Comparison of ENCODE assay signal across 9 cellular contexts in genomic region chr3:187150599-187150998, GRCh38. TPM values are rescaled to one million over a fixed set of nuclear protein-coding genes. Genes with fewer than 3 reads are reported as not detected.
DNase-seq lines count a peak whose midpoint lies in the region; ATAC-seq and TF ChIP-seq lines count a peak whose summit lies in the region.
"Had no signal": no experiment of that assay in that cellular context is flagged by ENCODE, and none has a peak within 500 bp of the region (broad histone marks: within the 10 kb centered on the region; RNA-seq: fewer than 3 reads in every experiment).

No MANE protein-coding gene starts in this region.

- H3K4me3 Mint-ChIP-seq in activated CD8-positive, alpha-beta T cell treated with anti-CD3 and anti-CD28 coated beads, Interleukin-2, amount 10 ng/mL, durations not matched to agents 7 days and 5 days = no peak overlapping the region
- H3K4me3 Mint-ChIP-seq in immature natural killer cell = no peak overlapping the region
- H3K4me3 Mint-ChIP-seq in stimulated activated naive CD8-positive, alpha-beta T cell treated with anti-CD3 and anti-CD28 coated beads, Interleukin-15, amount 100 ng/mL, for 72 hours = no peak overlapping the region

- H3K9me3 ChIP-seq in BE2C = no peaks in the 10 kb centered on the region

- H3K36me3 ChIP-seq in BE2C = no peaks in the 10 kb centered on the region

- peaks cover 3% of the 10 kb centered on the region for H3K4me1 Mint-ChIP-seq in activated CD8-positive, alpha-beta T cell treated with anti-CD3 and anti-CD28 coated beads, Interleukin-2, amount 10 ng/mL, durations not matched to agents 7 days and 5 days (ENCODE audit: low read depth)
- H3K4me1 Mint-ChIP-seq in immature natural killer cell = peaks cover 2 to 4% of the 10 kb centered on the region in 2 donors
- H3K4me1 Mint-ChIP-seq in stimulated activated naive CD8-positive, alpha-beta T cell treated with anti-CD3 and anti-CD28 coated beads, Interleukin-15, amount 100 ng/mL, for 72 hours = peaks cover 14% of the 10 kb centered on the region

- H3K4me3 ChIP-seq in BE2C (ENCODE audit: low read depth, low read length) = no peak overlapping the region
- no peak overlapping the region for H3K4me3 ChIP-seq in foreskin fibroblast (ENCODE audit: low read depth in 1 of 2, low read length in 2 of 2)
- H3K4me3 ChIP-seq: skin epidermis had no signal

- H3K27me3 ChIP-seq in BE2C = no peaks in the 10 kb centered on the region

- H3K9me3 Mint-ChIP-seq in activated CD8-positive, alpha-beta T cell treated with anti-CD3 and anti-CD28 coated beads, Interleukin-2, amount 10 ng/mL, durations not matched to agents 7 days and 5 days (ENCODE audit: insufficient read depth) = peaks cover 7% of the 10 kb centered on the region
- peaks cover 0 to 6% (median 2%) of the 10 kb centered on the region in 6 donors for H3K9me3 Mint-ChIP-seq in immature natural killer cell
- peaks cover 13% of the 10 kb centered on the region in 2 donors for H3K9me3 Mint-ChIP-seq in stimulated activated naive CD8-positive, alpha-beta T cell treated with anti-CD3 and anti-CD28 coated beads, Interleukin-15, amount 100 ng/mL, for 72 hours

- peaks cover 37% of the 10 kb centered on the region for H3K27me3 Mint-ChIP-seq in activated CD8-positive, alpha-beta T cell treated with anti-CD3 and anti-CD28 coated beads, Interleukin-2, amount 10 ng/mL, durations not matched to agents 7 days and 5 days (ENCODE audit: low read depth)
- H3K27me3 Mint-ChIP-seq in immature natural killer cell (ENCODE audit: low read depth in 3 of 3) = peaks cover 3 to 16% (median 3%) of the 10 kb centered on the region in 3 donors
- peaks cover 13% of the 10 kb centered on the region for H3K27me3 Mint-ChIP-seq in stimulated activated naive CD8-positive, alpha-beta T cell treated with anti-CD3 and anti-CD28 coated beads, Interleukin-15, amount 100 ng/mL, for 72 hours

- H3K27ac Mint-ChIP-seq in activated CD8-positive, alpha-beta T cell treated with anti-CD3 and anti-CD28 coated beads, Interleukin-2, amount 10 ng/mL, durations not matched to agents 7 days and 5 days = no peak overlapping the region
- peak overlapping the region in 1 of 6 donors; percentile 32 for H3K27ac Mint-ChIP-seq in immature natural killer cell
- peak overlapping the region; percentile 29 to 74 for H3K27ac Mint-ChIP-seq in stimulated activated naive CD8-positive, alpha-beta T cell treated with anti-CD3 and anti-CD28 coated beads, Interleukin-15, amount 100 ng/mL, for 72 hours

- ATAC-seq in activated CD8-positive, alpha-beta T cell treated with anti-CD3 and anti-CD28 coated beads, Interleukin-2, amount 10 ng/mL, durations not matched to agents 7 days and 5 days = peak; percentile 64
- ATAC-seq in stimulated activated naive CD8-positive, alpha-beta T cell treated with anti-CD3 and anti-CD28 coated beads, Interleukin-15, amount 100 ng/mL, for 72 hours = peak; percentile 82
- no peak for ATAC-seq in GM19463 (IDR thresholded peaks at IDR 0.05; ENCODE audit: unreplicated experiment)

- CTCF ChIA-PET in activated CD8-positive, alpha-beta T cell treated with anti-CD3 and anti-CD28 coated beads, Interleukin-2, amount 10 ng/mL, durations not matched to agents 7 days and 5 days (lab: Charles Lee) = interaction anchor here (0.7 to 6.3 kb wide), 21 partner anchors 10 to 312 kb away, joined by 3 to 96 read pairs (median 4); partner anchors contain the start of gene RPL39L

- POLR2A ChIA-PET in activated CD8-positive, alpha-beta T cell treated with anti-CD3 and anti-CD28 coated beads, Interleukin-2, amount 10 ng/mL, durations not matched to agents 7 days and 5 days (lab: Charles Lee) = interaction anchor here (1.1 to 1.5 kb wide), 2 partner anchors 11 to 38 kb away, joined by 3 to 8 read pairs; partner anchors contain the start of gene RPL39L

- peaks cover 6% of the 10 kb centered on the region for H3K36me3 Mint-ChIP-seq in activated CD8-positive, alpha-beta T cell treated with anti-CD3 and anti-CD28 coated beads, Interleukin-2, amount 10 ng/mL, durations not matched to agents 7 days and 5 days (ENCODE audit: low read depth)
- H3K36me3 Mint-ChIP-seq in immature natural killer cell = peaks cover 2 to 6% (median 3%) of the 10 kb centered on the region in 3 donors

- DNase-seq in BE2C = peak; percentile 67
- DNase-seq in activated CD8-positive, alpha-beta T cell treated with anti-CD3 and anti-CD28 coated beads, Interleukin-2, amount 10 ng/mL, durations not matched to agents 7 days and 5 days = peak; percentile 71
- DNase-seq in immature natural killer cell = peak; percentile 60 to 62 (median 60)
- DNase-seq in stimulated activated naive CD8-positive, alpha-beta T cell treated with anti-CD3 and anti-CD28 coated beads, Interleukin-15, amount 100 ng/mL, for 72 hours = peak; percentile 50 to 68
- no peak for DNase-seq in islet precursor cell
- no peak for DNase-seq in foreskin fibroblast

- TF ChIP-seq CTCF in BE2C (IDR thresholded peaks at IDR 0.05; ENCODE audit: low read depth, low read length) (peak; percentile 44), LNCAP (IDR thresholded peaks at IDR 0.05) (peak; percentile 29; the same call in 1 of the 2 replicates), foreskin fibroblast (IDR thresholded peaks at IDR 0.05; ENCODE audit: low read depth, low read length) (no peak)

- no peaks in the 10 kb centered on the region for H3K4me1 ChIP-seq in BE2C

RNA-seq across cellular contexts. Expression of gene RPL39L, which starts 11.3 kb away (rescaled TPM):
- 21.9 TPM for polyA plus RNA-seq in BE2C (2012; ENCODE audit: insufficient read depth, insufficient read length, low read depth)
- total RNA-seq in activated CD8-positive, alpha-beta T cell treated with anti-CD3 and anti-CD28 coated beads, Interleukin-2, amount 10 ng/mL, durations not matched to agents 7 days and 5 days = 10 to 100 TPM; 21.1 to 23.5 TPM
- 10 to 100 TPM; 15.3 to 33.5 (median 31.8) TPM for polyA plus RNA-seq in immature natural killer cell

RNA-seq across cellular contexts. Expression of gene RTP1, which starts 46.7 kb away (rescaled TPM):
- polyA plus RNA-seq in BE2C (2012; ENCODE audit: insufficient read depth, insufficient read length, low read depth) = not detected
- total RNA-seq in activated CD8-positive, alpha-beta T cell treated with anti-CD3 and anti-CD28 coated beads, Interleukin-2, amount 10 ng/mL, durations not matched to agents 7 days and 5 days = not detected
- polyA plus RNA-seq in immature natural killer cell = not detected

Comparison
In these comparisons a context has a peak if more than half of its experiments do, and no peak if none do; other contexts are left out.
1. DNase-seq: peak in BE2C (single experiment), activated CD8-positive, alpha-beta T cell treated with anti-CD3 and anti-CD28 coated beads, Interleukin-2, amount 10 ng/mL, durations not matched to agents 7 days and 5 days (single experiment), immature natural killer cell (3 of 3) and stimulated activated naive CD8-positive, alpha-beta T cell treated with anti-CD3 and anti-CD28 coated beads, Interleukin-15, amount 100 ng/mL, for 72 hours (2 of 2); none in islet precursor cell (single experiment) and foreskin fibroblast (0 of 2).